In the genomic region with DNA sequence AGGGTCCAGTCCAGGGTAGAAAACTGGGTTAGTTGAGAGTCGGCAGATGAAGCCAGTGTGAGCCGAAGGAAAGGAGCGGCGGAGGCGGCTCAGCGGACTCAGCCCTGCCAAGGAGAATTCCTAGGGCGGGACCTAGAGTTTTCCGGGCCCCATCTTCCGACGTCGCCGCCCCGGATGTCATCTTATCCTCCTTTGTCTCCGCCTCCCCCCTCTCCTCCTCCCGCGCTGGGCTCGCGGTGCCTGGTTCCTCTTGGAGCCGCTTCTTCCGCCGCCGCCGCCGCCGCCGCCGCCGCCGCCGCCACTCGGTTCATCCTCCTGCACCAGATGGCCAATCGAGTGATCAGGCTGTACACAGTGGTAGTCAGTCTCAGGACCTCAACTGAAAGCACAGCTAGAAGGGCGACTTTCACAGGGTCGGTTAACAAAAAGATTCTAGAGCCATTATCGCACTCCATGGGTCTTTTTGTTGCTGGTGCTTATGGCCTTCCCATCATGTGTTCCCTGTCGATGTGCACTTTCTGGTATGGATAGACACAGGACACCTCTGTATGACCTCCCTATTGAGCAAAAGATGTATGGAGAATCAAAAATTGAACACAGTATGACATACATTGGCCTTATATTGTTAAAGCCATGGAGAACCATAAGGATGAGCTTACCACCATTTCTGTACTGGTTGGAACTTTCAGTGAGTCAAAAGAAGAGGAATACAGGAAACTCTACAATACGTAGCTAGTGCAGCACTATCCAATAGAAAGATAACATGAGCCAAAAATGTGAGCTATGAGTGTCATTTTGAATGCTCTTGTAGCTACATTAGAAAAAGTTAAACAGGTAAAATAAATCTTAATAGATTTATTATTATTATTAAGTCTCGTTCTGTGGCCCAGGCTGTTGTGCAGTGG, we compare ENCODE assay signal across 7 cellular contexts. TPM values are rescaled to one million over a fixed set of nuclear protein-coding genes. Genes with fewer than 3 reads are reported as not detected.
DNase-seq lines count a peak whose midpoint lies in the region; ATAC-seq and TF ChIP-seq lines count a peak whose summit lies in the region.

No MANE protein-coding gene starts in this region.

- H3K27me3 ChIP-seq in ascending aorta (no peaks in the 10 kb centered on the region), rectal smooth muscle tissue (ENCODE audit: control insufficient read depth, insufficient read depth, low read length) (no peaks in the 10 kb centered on the region)

- no peak for TF ChIP-seq CTCF in ascending aorta (IDR thresholded peaks at IDR 0.05)

- H3K9ac ChIP-seq in rectal smooth muscle tissue (ENCODE audit: low read length): no peak overlapping the region

- H3K4me3 ChIP-seq in ascending aorta (peak overlapping the region; percentile 34 to 47), rectal smooth muscle tissue (ENCODE audit: low read length) (peak overlapping the region; percentile 55)

- H3K4me1 Mint-ChIP-seq in T-helper 17 cell: peaks cover 2% of the 10 kb centered on the region

- peak overlapping the region; percentile 67 for H3K27ac Mint-ChIP-seq in T-helper 17 cell

- ATAC-seq in GM18502 (IDR thresholded peaks at IDR 0.05; ENCODE audit: poor library complexity, unreplicated experiment) (peak; percentile 93), HG02938 (IDR thresholded peaks at IDR 0.05; ENCODE audit: unreplicated experiment) (peak; percentile 92), T-helper 17 cell (peak; percentile 88)

- H3K27ac ChIP-seq in ascending aorta (peak overlapping the region; percentile 62 to 63), rectal smooth muscle tissue (ENCODE audit: low read depth, low read length) (peak overlapping the region; percentile 66)

- H3K36me3 ChIP-seq in ascending aorta: no peaks in the 10 kb centered on the region
- H3K36me3 ChIP-seq in rectal smooth muscle tissue (ENCODE audit: control insufficient read depth, insufficient read depth, low read length): no peaks in the 10 kb centered on the region

- peak overlapping the region; percentile 83 for H3K4me3 Mint-ChIP-seq in T-helper 17 cell

- DNase-seq in NCI-H1694 (lab: John Stamatoyannopoulos, UW) (peak; percentile 78), T-helper 17 cell (peak; percentile 5 to 33 (median 29)), ascending aorta (ENCODE audit: low spot score in 2 of 2) (peak; percentile 20 to 91), hepatic stellate cell (ENCODE audit: low spot score) (peak; percentile 75)

- no peaks in the 10 kb centered on the region for H3K36me3 Mint-ChIP-seq in T-helper 17 cell (ENCODE audit: low read depth)

- intact Hi-C loops in ascending aorta (cut with DNase I): no loop called here

- H3K27me3 Mint-ChIP-seq in T-helper 17 cell: no peaks in the 10 kb centered on the region

- H3K9me3 ChIP-seq in T-helper 17 cell (ENCODE audit: control insufficient read depth, low read length, poor library complexity, severe bottlenecking): no peaks in the 10 kb centered on the region
- H3K9me3 ChIP-seq in ascending aorta: no peaks in the 10 kb centered on the region

- H3K4me1 ChIP-seq in ascending aorta: no peaks in the 10 kb centered on the region
- no peaks in the 10 kb centered on the region for H3K4me1 ChIP-seq in rectal smooth muscle tissue (ENCODE audit: control insufficient read depth, insufficient read depth, low read length)

RNA-seq across cellular contexts. Expression of gene THOC2, which starts 32.4 kb away (rescaled TPM):
- 10 to 100 TPM; 79.9 to 86.2 TPM for total RNA-seq in T-helper 17 cell
- 33.5 TPM for total RNA-seq in ascending aorta

Comparison
In these comparisons a context has a peak if more than half of its experiments do, and no peak if none do; other contexts are left out.
1. Peak in every context shown above with its lines: DNase-seq, ATAC-seq, H3K4me3 ChIP-seq and H3K27ac ChIP-seq.